ENCODE assay signal across 8 cellular contexts in the genomic region with DNA sequence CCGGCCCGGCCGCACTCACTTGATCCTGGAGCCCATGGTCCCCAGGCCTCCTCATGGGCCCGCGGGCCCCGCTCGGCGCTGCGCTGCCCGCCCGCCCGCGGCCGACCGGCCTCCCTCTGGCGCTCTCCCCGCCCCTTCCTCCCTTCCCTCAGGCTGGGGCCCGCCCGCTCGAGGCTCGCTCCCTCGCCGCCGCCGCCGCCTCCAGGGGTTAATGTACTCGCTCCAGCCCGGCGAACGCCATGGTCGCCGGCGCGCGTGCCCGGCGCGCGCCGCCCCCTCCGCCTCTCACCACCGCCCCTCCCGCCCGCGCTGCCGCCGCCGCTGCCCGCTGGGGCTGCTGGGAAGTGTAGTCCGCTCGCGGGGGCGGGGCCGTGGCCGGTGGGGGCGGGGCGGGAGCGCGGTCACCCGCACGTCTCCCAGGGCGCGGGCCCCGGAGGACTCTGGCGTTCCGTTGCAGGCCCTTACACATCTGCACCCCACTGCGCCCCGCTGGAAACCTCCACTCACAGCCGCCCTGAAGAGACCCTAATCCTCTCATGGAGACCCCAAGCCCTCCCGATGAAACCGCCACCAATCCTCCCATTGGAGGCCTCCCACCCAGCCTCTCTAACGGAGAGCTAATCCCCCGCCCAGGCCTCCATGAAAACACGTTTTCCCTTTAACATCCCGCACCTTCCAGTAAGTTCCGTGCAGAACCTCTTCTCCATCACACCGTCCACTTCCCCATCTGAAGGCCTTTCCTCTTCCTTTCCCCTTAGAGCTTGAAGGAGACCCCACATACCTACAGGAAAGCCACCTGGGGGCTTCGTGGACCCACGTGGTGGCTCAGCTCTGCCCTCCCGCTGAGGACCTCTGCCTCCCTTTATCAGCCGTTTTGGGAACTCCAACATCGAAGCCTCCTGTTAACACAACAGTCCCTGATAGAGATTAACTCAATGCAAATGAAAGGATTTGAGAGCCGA. TPM values are rescaled to one million over a fixed set of nuclear protein-coding genes. Genes with fewer than 3 reads are reported as not detected.
DNase-seq lines count a peak whose midpoint lies in the region; ATAC-seq, FAIRE-seq and TF ChIP-seq lines count a peak whose summit lies in the region.

A gene with protein sequence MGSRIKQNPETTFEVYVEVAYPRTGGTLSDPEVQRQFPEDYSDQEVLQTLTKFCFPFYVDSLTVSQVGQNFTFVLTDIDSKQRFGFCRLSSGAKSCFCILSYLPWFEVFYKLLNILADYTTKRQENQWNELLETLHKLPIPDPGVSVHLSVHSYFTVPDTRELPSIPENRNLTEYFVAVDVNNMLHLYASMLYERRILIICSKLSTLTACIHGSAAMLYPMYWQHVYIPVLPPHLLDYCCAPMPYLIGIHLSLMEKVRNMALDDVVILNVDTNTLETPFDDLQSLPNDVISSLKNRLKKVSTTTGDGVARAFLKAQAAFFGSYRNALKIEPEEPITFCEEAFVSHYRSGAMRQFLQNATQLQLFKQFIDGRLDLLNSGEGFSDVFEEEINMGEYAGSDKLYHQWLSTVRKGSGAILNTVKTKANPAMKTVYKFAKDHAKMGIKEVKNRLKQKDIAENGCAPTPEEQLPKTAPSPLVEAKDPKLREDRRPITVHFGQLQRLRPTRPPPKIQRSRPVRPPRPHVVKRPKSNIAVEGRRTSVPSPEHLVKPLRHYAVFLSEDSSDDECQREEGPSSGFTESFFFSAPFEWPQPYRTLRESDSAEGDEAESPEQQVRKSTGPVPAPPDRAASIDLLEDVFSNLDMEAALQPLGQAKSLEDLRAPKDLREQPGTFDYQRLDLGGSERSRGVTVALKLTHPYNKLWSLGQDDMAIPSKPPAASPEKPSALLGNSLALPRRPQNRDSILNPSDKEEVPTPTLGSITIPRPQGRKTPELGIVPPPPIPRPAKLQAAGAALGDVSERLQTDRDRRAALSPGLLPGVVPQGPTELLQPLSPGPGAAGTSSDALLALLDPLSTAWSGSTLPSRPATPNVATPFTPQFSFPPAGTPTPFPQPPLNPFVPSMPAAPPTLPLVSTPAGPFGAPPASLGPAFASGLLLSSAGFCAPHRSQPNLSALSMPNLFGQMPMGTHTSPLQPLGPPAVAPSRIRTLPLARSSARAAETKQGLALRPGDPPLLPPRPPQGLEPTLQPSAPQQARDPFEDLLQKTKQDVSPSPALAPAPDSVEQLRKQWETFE (minus strand): TSS at position 257 of the 962 bp plus-strand sequence. CDS start 221 bp downstream, at position 36.

- peak; percentile 95 for DNase-seq in GM12892 (ENCODE audit: insufficient read length)
- DNase-seq in NCI-H1436 (lab: John Stamatoyannopoulos, UW) = peak; percentile 83
- peak; percentile 74 to 95 (median 80) for DNase-seq in T-helper 2 cell
- DNase-seq in anterior cingulate cortex (lab: John Stamatoyannopoulos, UW) = peak in 57 of 58 donors; percentile 31 to 92 (median 82)
- DNase-seq in right cardiac atrium = peak; percentile 94 to 98 (median 98)
- DNase-seq in putamen (ENCODE audit: low spot score) = peak; percentile 87
- peak; percentile 86 to 90 for DNase-seq in uterus

- ATAC-seq in HG02798 (IDR thresholded peaks at IDR 0.05; ENCODE audit: poor library complexity, unreplicated experiment) = peak; percentile 83
- peak; percentile 92 to 98 for ATAC-seq in right cardiac atrium

- H3K27ac ChIP-seq in right cardiac atrium (ENCODE audit: low read length) (peak within 1 kb of the TSS; percentile 0), uterus (peak within 1 kb of the TSS; percentile 70 to 78)

- intact Hi-C loops in right cardiac atrium (cut with DNase I) = no loop called here
- intact Hi-C loops in uterus (cut with DNase I; ENCODE audit: low total_unique reads) = no loop called here

- H3K4me1 ChIP-seq in right cardiac atrium (ENCODE audit: control insufficient read depth, insufficient read depth, low read length) (no peaks in the 10 kb centered on the region), uterus (peaks cover 0 to 10% of the 10 kb centered on the region in 2 donors)

- H3K4me3 ChIP-seq in right cardiac atrium (ENCODE audit: low read length) (peak within 1 kb of the TSS; percentile 90), uterus (peak within 1 kb of the TSS; percentile 69 to 87)

- TF ChIP-seq POLR2A in GM12892 (IDR thresholded peaks at IDR 0.05; ENCODE audit: low read depth, low read length) = peak; percentile 29; the same call in 1 of the 2 replicates
- peak; percentile 72 for TF ChIP-seq POLR2A in uterus (IDR thresholded peaks at IDR 0.05)

- TF ChIP-seq CTCF in uterus (IDR thresholded peaks at IDR 0.05) = peak in 1 of 4 experiments; percentile 2

- H3K36me3 ChIP-seq in uterus = no peaks in the 10 kb centered on the region

- H3K9me3 ChIP-seq in right cardiac atrium (ENCODE audit: control insufficient read depth, low read length) (no peaks in the 10 kb centered on the region), uterus (no peaks in the 10 kb centered on the region)

- 5% methylated on average over 83 of the region's 83 CpGs for WGBS in right cardiac atrium

- peak; percentile 92 for FAIRE-seq in GM12892 (lab: Jason Lieb, UNC)

- H3K27me3 ChIP-seq in right cardiac atrium (ENCODE audit: control insufficient read depth, insufficient read depth) (no peaks in the 10 kb centered on the region), uterus (no peaks in the 10 kb centered on the region)

RNA-seq across cellular contexts. Expression of the gene that starts here (rescaled TPM):
- 24.6 TPM for polyA plus RNA-seq in GM12892 (2012; ENCODE audit: missing spikeins)
- total RNA-seq in right cardiac atrium (10 to 100 TPM; 16.9 to 19.3 (median 17.6) TPM), uterus (10 to 100 TPM; 10.8 to 34.5 (median 22.6) TPM)
- 11.4 TPM for polyA plus RNA-seq in right cardiac atrium

Comparison
In these comparisons a context has a peak if more than half of its experiments do, and no peak if none do; other contexts are left out.
1. Peak in every context shown above with its lines: DNase-seq, ATAC-seq, H3K4me3 ChIP-seq and H3K27ac ChIP-seq.